14 cellular contexts compared by ENCODE assay signal in the genomic region with DNA sequence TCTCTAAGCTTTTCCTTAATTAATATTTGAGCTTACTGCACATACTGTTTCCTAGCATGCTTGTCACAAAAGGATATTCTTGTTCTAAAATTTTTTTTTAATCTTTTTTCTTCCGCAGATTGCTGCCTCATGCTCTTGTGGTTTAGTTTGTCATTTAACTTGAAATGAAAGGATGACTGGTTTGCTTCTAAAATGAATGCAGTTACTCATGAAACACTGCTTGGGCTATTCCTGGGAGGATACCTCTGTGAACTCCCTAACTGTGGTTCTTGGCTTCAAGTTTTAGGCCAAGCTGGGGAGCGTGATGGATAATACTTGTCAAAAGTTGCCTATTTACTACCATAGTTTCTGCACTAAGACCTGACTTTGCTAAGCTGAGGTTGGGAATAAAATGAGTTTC.
DNase-seq lines count a peak whose midpoint lies in the region; ATAC-seq, FAIRE-seq and TF ChIP-seq lines count a peak whose summit lies in the region.
"Had no signal": no experiment of that assay in that cellular context is flagged by ENCODE, and none has a peak within 500 bp of the region (broad histone marks: within the 10 kb centered on the region; RNA-seq: fewer than 3 reads in every experiment).

No MANE protein-coding gene starts in this region.

- peak; percentile 52 for FAIRE-seq in GM19239 (lab: Jason Lieb, UNC)
- FAIRE-seq: GM12891 had no signal

- H3K27me3 ChIP-seq in ACC112 (ENCODE audit: insufficient read depth, low read length): no peaks in the 10 kb centered on the region

- no peak for TF ChIP-seq POLR2A in GM18505 (IDR thresholded peaks at IDR 0.05; ENCODE audit: borderline replicate concordance, extremely low read depth, insufficient read depth, insufficient read length)

- H3K4me1 ChIP-seq in ACC112 (ENCODE audit: control insufficient read depth, insufficient read depth, low read length, unreplicated experiment): peaks cover 17% of the 10 kb centered on the region

- no peak overlapping the region for H2AFZ ChIP-seq in ACC112 (ENCODE audit: low read length, unreplicated experiment)

- no peak for DNase-seq in GM19239 (ENCODE audit: insufficient read length, low spot score)
- peak; percentile 5 for DNase-seq in RKO (ENCODE audit: low spot score)
- peak; percentile 69 for DNase-seq in glomerular visceral epithelial cell (ENCODE audit: extremely low spot score)
- DNase-seq in effector CD4-positive, alpha-beta T cell: no peak
- no peak for DNase-seq in cortex of kidney (lab: John Stamatoyannopoulos, UW)
- DNase-seq: caudate nucleus; mucosa of descending colon; stimulated activated CD4-positive, alpha-beta T cell treated with anti-CD3 and anti-CD28 coated beads, Interleukin-12 subunit alpha, Interleukin-12 subunit beta, amount 100 ng/mL, for 4 hours; stimulated activated naive CD4-positive, alpha-beta T cell; T1000 had no signal

- H3K4me3 ChIP-seq in ACC112 (ENCODE audit: low read depth, low read length): no peak overlapping the region
- H3K4me3 ChIP-seq: mucosa of descending colon had no signal

- ATAC-seq in GM18505 (IDR thresholded peaks at IDR 0.05; ENCODE audit: unreplicated experiment) (no peak), HG03097 (IDR thresholded peaks at IDR 0.05; ENCODE audit: low FRiP score, unreplicated experiment) (no peak)
- ATAC-seq: mucosa of descending colon had no signal

- peak overlapping the region; percentile 42 for H3K27ac ChIP-seq in ACC112 (ENCODE audit: low read depth, low read length)

- H3K36me3 ChIP-seq in ACC112 (ENCODE audit: insufficient read depth, low read length): peaks cover 5% of the 10 kb centered on the region; the same call in 1 of the 2 replicates

- no peaks in the 10 kb centered on the region for H3K79me2 ChIP-seq in ACC112 (ENCODE audit: control insufficient read depth, insufficient read depth, low read length, unreplicated experiment)

Comparison
In these comparisons a context has a peak if more than half of its experiments do, and no peak if none do; other contexts are left out.
1. DNase-seq: peak in RKO (single experiment) and glomerular visceral epithelial cell (single experiment); none in GM19239 (single experiment), effector CD4-positive, alpha-beta T cell (single experiment) and cortex of kidney (single experiment).